2 cellular contexts compared by ENCODE assay signal in genomic region chr5:123471385-123471784, GRCh38.
TF ChIP-seq lines count a peak whose summit lies in the region.

No MANE protein-coding gene starts in this region.

TF ChIP-seq in K562, 482 proteins besides CTCF, POLR2A, EP300 and RAD21 (continued from another document):
- TF ChIP-seq, protein P1, sequence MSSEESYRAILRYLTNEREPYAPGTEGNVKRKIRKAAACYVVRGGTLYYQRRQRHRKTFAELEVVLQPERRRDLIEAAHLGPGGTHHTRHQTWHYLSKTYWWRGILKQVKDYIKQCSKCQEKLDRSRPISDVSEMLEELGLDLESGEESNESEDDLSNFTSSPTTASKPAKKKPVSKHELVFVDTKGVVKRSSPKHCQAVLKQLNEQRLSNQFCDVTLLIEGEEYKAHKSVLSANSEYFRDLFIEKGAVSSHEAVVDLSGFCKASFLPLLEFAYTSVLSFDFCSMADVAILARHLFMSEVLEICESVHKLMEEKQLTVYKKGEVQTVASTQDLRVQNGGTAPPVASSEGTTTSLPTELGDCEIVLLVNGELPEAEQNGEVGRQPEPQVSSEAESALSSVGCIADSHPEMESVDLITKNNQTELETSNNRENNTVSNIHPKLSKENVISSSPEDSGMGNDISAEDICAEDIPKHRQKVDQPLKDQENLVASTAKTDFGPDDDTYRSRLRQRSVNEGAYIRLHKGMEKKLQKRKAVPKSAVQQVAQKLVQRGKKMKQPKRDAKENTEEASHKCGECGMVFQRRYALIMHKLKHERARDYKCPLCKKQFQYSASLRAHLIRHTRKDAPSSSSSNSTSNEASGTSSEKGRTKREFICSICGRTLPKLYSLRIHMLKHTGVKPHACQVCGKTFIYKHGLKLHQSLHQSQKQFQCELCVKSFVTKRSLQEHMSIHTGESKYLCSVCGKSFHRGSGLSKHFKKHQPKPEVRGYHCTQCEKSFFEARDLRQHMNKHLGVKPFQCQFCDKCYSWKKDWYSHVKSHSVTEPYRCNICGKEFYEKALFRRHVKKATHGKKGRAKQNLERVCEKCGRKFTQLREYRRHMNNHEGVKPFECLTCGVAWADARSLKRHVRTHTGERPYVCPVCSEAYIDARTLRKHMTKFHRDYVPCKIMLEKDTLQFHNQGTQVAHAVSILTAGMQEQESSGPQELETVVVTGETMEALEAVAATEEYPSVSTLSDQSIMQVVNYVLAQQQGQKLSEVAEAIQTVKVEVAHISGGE (CRISPR knock-in tag; IDR thresholded peaks at IDR 0.05): no peak
- no peak for TF ChIP-seq ZNF23 (CRISPR knock-in tag; IDR thresholded peaks at IDR 0.05)
- TF ChIP-seq MTA2 (IDR thresholded peaks at IDR 0.05; ENCODE audit: low read depth): 0 out of 2 replicates have a peak, but pooled peaks have one; percentile 11
- TF ChIP-seq, protein P2, sequence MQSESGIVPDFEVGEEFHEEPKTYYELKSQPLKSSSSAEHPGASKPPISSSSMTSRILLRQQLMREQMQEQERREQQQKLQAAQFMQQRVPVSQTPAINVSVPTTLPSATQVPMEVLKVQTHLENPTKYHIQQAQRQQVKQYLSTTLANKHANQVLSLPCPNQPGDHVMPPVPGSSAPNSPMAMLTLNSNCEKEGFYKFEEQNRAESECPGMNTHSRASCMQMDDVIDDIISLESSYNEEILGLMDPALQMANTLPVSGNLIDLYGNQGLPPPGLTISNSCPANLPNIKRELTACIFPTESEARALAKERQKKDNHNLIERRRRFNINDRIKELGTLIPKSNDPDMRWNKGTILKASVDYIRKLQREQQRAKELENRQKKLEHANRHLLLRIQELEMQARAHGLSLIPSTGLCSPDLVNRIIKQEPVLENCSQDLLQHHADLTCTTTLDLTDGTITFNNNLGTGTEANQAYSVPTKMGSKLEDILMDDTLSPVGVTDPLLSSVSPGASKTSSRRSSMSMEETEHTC (IDR thresholded peaks at IDR 0.05): 0 out of 2 replicates have a peak, but pooled peaks have one; percentile 16
- TF ChIP-seq SPI1 (IDR thresholded peaks at IDR 0.05; ENCODE audit: borderline replicate concordance, low read depth, low read length): peak; percentile 84
- TF ChIP-seq SOX6 (IDR thresholded peaks at IDR 0.05): 0 out of 2 replicates have a peak, but pooled peaks have one; percentile 37
- no peak for TF ChIP-seq HNRNPUL1 (IDR thresholded peaks at IDR 0.05; ENCODE audit: low read length)
- TF ChIP-seq CBFA2T2 (conservative IDR thresholded peaks at IDR 0.05): peak; percentile 41
- peak; percentile 83 for TF ChIP-seq TEAD4 (IDR thresholded peaks at IDR 0.05; ENCODE audit: low read length)
- TF ChIP-seq TEAD4 (CRISPR knock-in tag; IDR thresholded peaks at IDR 0.05; ENCODE audit: borderline replicate concordance): no peak
- TF ChIP-seq TRIM24 (IDR thresholded peaks at IDR 0.05): peak in 1 of 2 experiments; percentile 54; a peak in 1 of 4 replicates
- peak; percentile 53; the same call in 1 of the 2 replicates for TF ChIP-seq ZEB2 (IDR thresholded peaks at IDR 0.05)
- no peak for TF ChIP-seq ZNF584 (CRISPR knock-in tag; IDR thresholded peaks at IDR 0.05; ENCODE audit: low read depth)
- TF ChIP-seq ARID1B (IDR thresholded peaks at IDR 0.05): peak; percentile 64
- peak; percentile 64 for TF ChIP-seq CBFA2T3 (IDR thresholded peaks at IDR 0.05)
- TF ChIP-seq TCF3 (CRISPR knock-in tag; IDR thresholded peaks at IDR 0.05): peak; percentile 49
- peak; percentile 14; the same call in 1 of the 2 replicates for TF ChIP-seq CTBP1 (IDR thresholded peaks at IDR 0.05; ENCODE audit: borderline replicate concordance)
- peak; percentile 21; the same call in 1 of the 2 replicates for TF ChIP-seq NCOR1 (IDR thresholded peaks at IDR 0.05)

TF ChIP-seq in neural cell, 6 proteins besides CTCF, POLR2A, EP300 and RAD21 (continued from another document):
- no peak for TF ChIP-seq REST (IDR thresholded peaks at IDR 0.05; ENCODE audit: borderline replicate concordance)
- no peak for TF ChIP-seq EZH2 (IDR thresholded peaks at IDR 0.05; ENCODE audit: borderline replicate concordance, insufficient read depth, low read length, poor library complexity, severe bottlenecking)
- no peak for TF ChIP-seq POLR2AphosphoS5 (IDR thresholded peaks at IDR 0.05)
